In genomic region chr11:121580154-121580553, GRCh38 we compare ENCODE assay signal across 20 cellular contexts.
DNase-seq lines count a peak whose midpoint lies in the region; ATAC-seq and TF ChIP-seq lines count a peak whose summit lies in the region.
"Had no signal": no experiment of that assay in that cellular context is flagged by ENCODE, and none has a peak within 500 bp of the region (broad histone marks: within the 10 kb centered on the region; RNA-seq: fewer than 3 reads in every experiment).

No MANE protein-coding gene starts in this region.

- H3K4me1 ChIP-seq in foreskin keratinocyte = no peaks in the 10 kb centered on the region

- H3K27me3 ChIP-seq in HL-60 (ENCODE audit: insufficient read depth, poor library complexity, severe bottlenecking) = no peaks in the 10 kb centered on the region
- H3K27me3 ChIP-seq in foreskin keratinocyte = no peaks in the 10 kb centered on the region

- no peak for DNase-seq in activated naive CD4-positive, alpha-beta T cell treated with anti-CD3 and anti-CD28 coated beads, Interleukin-2, amount 50 U/mL, for 72 hours (ENCODE audit: low spot score in 2 of 2)
- DNase-seq in HL-60 (ENCODE audit: low read depth in 1 of 2, low spot score in 1 of 2) = no peak
- no peak for DNase-seq in central memory CD8-positive, alpha-beta T cell (ENCODE audit: low spot score in 2 of 2)
- DNase-seq in natural killer cell treated with Interleukin-12 subunit alpha and Interleukin-12 subunit beta and Interleukin-15 and Interleukin-18, amount 100 ng/mL, for 72 hours (ENCODE audit: low spot score) = no peak
- DNase-seq in foreskin keratinocyte = no peak
- DNase-seq: ACHN, C1 segment of cervical spinal cord, DMS 273 treated with DMSO at 0.1 percent for 48 hours, H7, HFFc6, KG1, NCI-H1105 treated with DMSO at 0.1 percent for 48 hours, NCI-H1694, NCI-H2081 treated with DMSO at 0.1 percent for 48 hours, NCI-H510A, NCI-H774, OCI-M1, Right ventricle myocardium superior had no signal

- H3K27me3 Mint-ChIP-seq in activated naive CD4-positive, alpha-beta T cell treated with anti-CD3 and anti-CD28 coated beads, Interleukin-2, amount 50 U/mL, for 24 hours = no peaks in the 10 kb centered on the region
- H3K27me3 Mint-ChIP-seq in central memory CD8-positive, alpha-beta T cell = no peaks in the 10 kb centered on the region
- no peaks in the 10 kb centered on the region for H3K27me3 Mint-ChIP-seq in natural killer cell treated with Interleukin-12 subunit alpha and Interleukin-12 subunit beta and Interleukin-15 and Interleukin-18, amount 100 ng/mL, for 72 hours

- H3K9me3 Mint-ChIP-seq in activated naive CD4-positive, alpha-beta T cell treated with anti-CD3 and anti-CD28 coated beads, Interleukin-2, amount 50 U/mL, for 24 hours = no peaks in the 10 kb centered on the region
- H3K9me3 Mint-ChIP-seq in activated naive CD4-positive, alpha-beta T cell treated with anti-CD3 and anti-CD28 coated beads, Interleukin-2, amount 50 U/mL, for 72 hours = peaks cover 5 to 11% of the 10 kb centered on the region in 2 donors
- peaks cover 9% of the 10 kb centered on the region for H3K9me3 Mint-ChIP-seq in central memory CD8-positive, alpha-beta T cell
- peaks cover 3% of the 10 kb centered on the region for H3K9me3 Mint-ChIP-seq in natural killer cell treated with Interleukin-12 subunit alpha and Interleukin-12 subunit beta and Interleukin-15 and Interleukin-18, amount 100 ng/mL, for 72 hours

- peak overlapping the region; percentile 78 for H3K27ac Mint-ChIP-seq in activated naive CD4-positive, alpha-beta T cell treated with anti-CD3 and anti-CD28 coated beads, Interleukin-2, amount 50 U/mL, for 24 hours
- H3K27ac Mint-ChIP-seq in activated naive CD4-positive, alpha-beta T cell treated with anti-CD3 and anti-CD28 coated beads, Interleukin-2, amount 50 U/mL, for 72 hours = peak overlapping the region in 1 of 2 donors; percentile 23
- H3K27ac Mint-ChIP-seq in central memory CD8-positive, alpha-beta T cell (ENCODE audit: low read depth) = peak overlapping the region; percentile 65
- peak overlapping the region; percentile 39 to 77 for H3K27ac Mint-ChIP-seq in natural killer cell treated with Interleukin-12 subunit alpha and Interleukin-12 subunit beta and Interleukin-15 and Interleukin-18, amount 100 ng/mL, for 72 hours
- H3K27ac Mint-ChIP-seq: HFFc6 had no signal

- H3K4me1 Mint-ChIP-seq in activated naive CD4-positive, alpha-beta T cell treated with anti-CD3 and anti-CD28 coated beads, Interleukin-2, amount 50 U/mL, for 24 hours = peaks cover 31% of the 10 kb centered on the region
- peaks cover 40% of the 10 kb centered on the region for H3K4me1 Mint-ChIP-seq in central memory CD8-positive, alpha-beta T cell
- peaks cover 40 to 45% of the 10 kb centered on the region in 2 donors for H3K4me1 Mint-ChIP-seq in natural killer cell treated with Interleukin-12 subunit alpha and Interleukin-12 subunit beta and Interleukin-15 and Interleukin-18, amount 100 ng/mL, for 72 hours (ENCODE audit: low read depth in 2 of 2)

- H3K4me3 ChIP-seq in HL-60 (replicated peaks; ENCODE audit: insufficient read depth, low read length) = no peak overlapping the region

- H3K27ac ChIP-seq in HL-60 (replicated peaks) = peak overlapping the region; percentile 83
- no peak overlapping the region for H3K27ac ChIP-seq in foreskin keratinocyte

- no peak for ATAC-seq in activated naive CD4-positive, alpha-beta T cell treated with anti-CD3 and anti-CD28 coated beads, Interleukin-2, amount 50 U/mL, for 72 hours
- ATAC-seq in central memory CD8-positive, alpha-beta T cell (replicated peaks; ENCODE audit: extremely low read depth, poor library complexity, severe bottlenecking) = no peak
- no peak for ATAC-seq in natural killer cell treated with Interleukin-12 subunit alpha and Interleukin-12 subunit beta and Interleukin-15 and Interleukin-18, amount 100 ng/mL, for 72 hours
- ATAC-seq in foreskin keratinocyte (no peak), GM19395 (IDR thresholded peaks at IDR 0.05; ENCODE audit: unreplicated experiment) (no peak)

- no peak overlapping the region for H3K4me3 Mint-ChIP-seq in activated naive CD4-positive, alpha-beta T cell treated with anti-CD3 and anti-CD28 coated beads, Interleukin-2, amount 50 U/mL, for 24 hours
- no peak overlapping the region for H3K4me3 Mint-ChIP-seq in central memory CD8-positive, alpha-beta T cell
- H3K4me3 Mint-ChIP-seq in natural killer cell treated with Interleukin-12 subunit alpha and Interleukin-12 subunit beta and Interleukin-15 and Interleukin-18, amount 100 ng/mL, for 72 hours = no peak overlapping the region
- H3K4me3 Mint-ChIP-seq: HFFc6 had no signal

- H3K36me3 Mint-ChIP-seq in activated naive CD4-positive, alpha-beta T cell treated with anti-CD3 and anti-CD28 coated beads, Interleukin-2, amount 50 U/mL, for 24 hours = peaks cover 49% of the 10 kb centered on the region
- peaks cover 51 to 90% of the 10 kb centered on the region in 2 donors for H3K36me3 Mint-ChIP-seq in activated naive CD4-positive, alpha-beta T cell treated with anti-CD3 and anti-CD28 coated beads, Interleukin-2, amount 50 U/mL, for 72 hours
- H3K36me3 Mint-ChIP-seq in central memory CD8-positive, alpha-beta T cell (ENCODE audit: insufficient read depth) = peaks cover 78% of the 10 kb centered on the region
- peaks cover 21% of the 10 kb centered on the region for H3K36me3 Mint-ChIP-seq in natural killer cell treated with Interleukin-12 subunit alpha and Interleukin-12 subunit beta and Interleukin-15 and Interleukin-18, amount 100 ng/mL, for 72 hours

- TF ChIP-seq CTCF in HL-60 (IDR thresholded peaks at IDR 0.05; ENCODE audit: insufficient read depth, low read length) = no peak
- no peak for TF ChIP-seq CTCF in foreskin keratinocyte (conservative IDR thresholded peaks at IDR 0.05)
